Comparison of ENCODE assay signal across 1 cellular context in genomic region chr2:205946226-205946625, GRCh38.
A peak's percentile ranks its signal among the peaks of the same experiment; 100 is the strongest.
TF ChIP-seq lines count a peak whose summit lies in the region.

No MANE protein-coding gene starts in this region.

TF ChIP-seq in HepG2, 621 proteins besides CTCF, POLR2A, EP300 and RAD21 (continued from another document):
- TF ChIP-seq ZNF280B (CRISPR knock-in tag; IDR thresholded peaks at IDR 0.05; ENCODE audit: borderline replicate concordance): 0 out of 2 replicates have a peak, but pooled peaks have one; percentile 39
TF ChIP-seq in HepG2: peak in this region for 1.
